Comparison of ENCODE assay signal across 8 cellular contexts in genomic region chr12:1083888-1084262, GRCh38.
A peak's percentile ranks its signal among the peaks of the same experiment; 100 is the strongest.
DNase-seq lines count a peak whose midpoint lies in the region; ATAC-seq and TF ChIP-seq lines count a peak whose summit lies in the region.

No MANE protein-coding gene starts in this region.

- H3K4me1 ChIP-seq in endocrine pancreas (ENCODE audit: control insufficient read depth, insufficient read depth, low read length) (no peaks in the 10 kb centered on the region), rectal smooth muscle tissue (ENCODE audit: control insufficient read depth, insufficient read depth, low read length) (peaks cover 5% of the 10 kb centered on the region), smooth muscle cell (ENCODE audit: low read depth) (peaks cover 10% of the 10 kb centered on the region)

- H3K4me3 ChIP-seq in endocrine pancreas (ENCODE audit: control insufficient read depth, insufficient read depth, low read length) (peak overlapping the region; percentile 86), rectal smooth muscle tissue (ENCODE audit: low read length) (no peak overlapping the region), smooth muscle cell (no peak overlapping the region)

- no peak overlapping the region for H2AFZ ChIP-seq in smooth muscle cell (ENCODE audit: low read depth)

- H3K9me3 ChIP-seq in endocrine pancreas (ENCODE audit: control insufficient read depth, low read length) (no peaks in the 10 kb centered on the region), smooth muscle cell (replicated peaks; ENCODE audit: low read depth) (no peaks in the 10 kb centered on the region)

- H3F3A ChIP-seq in smooth muscle cell (ENCODE audit: low read depth): peaks cover 3% of the 10 kb centered on the region

- no peak for TF ChIP-seq CTCF in smooth muscle cell (IDR thresholded peaks at IDR 0.05; ENCODE audit: borderline replicate concordance, insufficient read depth, poor library complexity, severe bottlenecking)

- WGBS in smooth muscle cell (ENCODE audit: low lambda C conversion rate): 81% methylated on average over 3 of the region's 3 CpGs

- H3K36me3 ChIP-seq in endocrine pancreas (ENCODE audit: control insufficient read depth, insufficient read depth, low read length): no peaks in the 10 kb centered on the region
- no peaks in the 10 kb centered on the region for H3K36me3 ChIP-seq in rectal smooth muscle tissue (ENCODE audit: control insufficient read depth, insufficient read depth, low read length)
- no peaks in the 10 kb centered on the region for H3K36me3 ChIP-seq in smooth muscle cell (ENCODE audit: low read depth)

- H3K27me3 ChIP-seq in endocrine pancreas (ENCODE audit: control insufficient read depth, insufficient read depth, low read length) (no peaks in the 10 kb centered on the region), rectal smooth muscle tissue (ENCODE audit: control insufficient read depth, insufficient read depth, low read length) (no peaks in the 10 kb centered on the region), smooth muscle cell (ENCODE audit: low read depth) (no peaks in the 10 kb centered on the region)

- peaks cover 6% of the 10 kb centered on the region for H3K79me2 ChIP-seq in smooth muscle cell (ENCODE audit: low read depth)

- ATAC-seq in GM18520 (IDR thresholded peaks at IDR 0.05; ENCODE audit: unreplicated experiment): no peak

- H3K27ac ChIP-seq in rectal smooth muscle tissue (ENCODE audit: low read depth, low read length): peak overlapping the region; percentile 74
- no peak overlapping the region for H3K27ac ChIP-seq in smooth muscle cell (ENCODE audit: low read depth)

- peaks cover 19% of the 10 kb centered on the region for H4K20me1 ChIP-seq in smooth muscle cell (ENCODE audit: low read depth)

- peak; percentile 59 for DNase-seq in GM04504 (ENCODE audit: low read depth)
- peak; percentile 65 for DNase-seq in NCI-H2227 (lab: John Stamatoyannopoulos, UW; ENCODE audit: unreplicated experiment)
- no peak for DNase-seq in NK-92 (lab: John Stamatoyannopoulos, UW; ENCODE audit: unreplicated experiment)
- no peak for DNase-seq in activated CD4-positive, CD25-positive, alpha-beta regulatory T cell (lab: John Stamatoyannopoulos, UW)
- DNase-seq in smooth muscle cell (lab: John Stamatoyannopoulos, UW; ENCODE audit: unreplicated experiment): no peak

- no peak overlapping the region for H3K9ac ChIP-seq in endocrine pancreas (ENCODE audit: control insufficient read depth, insufficient read depth, low read length)
- H3K9ac ChIP-seq in rectal smooth muscle tissue (ENCODE audit: low read length): no peak overlapping the region
- H3K9ac ChIP-seq in smooth muscle cell (ENCODE audit: low read depth): no peak overlapping the region

- H3K4me2 ChIP-seq in smooth muscle cell: no peak overlapping the region

Comparison
In these comparisons a context has a peak if more than half of its experiments do, and no peak if none do; other contexts are left out.
1. DNase-seq: peak in GM04504 (single experiment) and NCI-H2227 (single experiment); none in NK-92 (single experiment), activated CD4-positive, CD25-positive, alpha-beta regulatory T cell (0 of 4) and smooth muscle cell (single experiment).